ENCODE assay signal across 21 cellular contexts in genomic region chr16:30040221-30040620, GRCh38. TPM values are rescaled to one million over a fixed set of nuclear protein-coding genes. Genes with fewer than 3 reads are reported as not detected.
"Had no signal": no experiment of that assay in that cellular context is flagged by ENCODE, and none has a peak within 500 bp of the region (broad histone marks: within the 10 kb centered on the region; RNA-seq: fewer than 3 reads in every experiment).

No MANE protein-coding gene starts in this region.

- ATAC-seq: activated CD8-positive, alpha-beta T cell treated with anti-CD3 and anti-CD28 coated beads, Interleukin-2, amount 10 ng/mL, durations not matched to agents 7 days and 5 days; left lobe of liver; sciatic nerve had no signal

- H3K36me3 ChIP-seq: esophagus squamous epithelium, ovary, thoracic aorta had no signal

- DNase-seq: activated CD4-positive, alpha-beta T cell treated with anti-CD3 and anti-CD28 coated beads for 4 hours; activated CD8-positive, alpha-beta memory T cell treated with anti-CD3 and anti-CD28 coated beads, Interleukin-2, amount 50 U/mL, for 4 hours; activated CD8-positive, alpha-beta T cell treated with anti-CD3 and anti-CD28 coated beads, Interleukin-2, amount 10 ng/mL, durations not matched to agents 7 days and 5 days; activated naive CD8-positive, alpha-beta T cell treated with anti-CD3 and anti-CD28 coated beads for 36 hours; central memory CD4-positive, alpha-beta T cell; effector CD4-positive, alpha-beta T cell; esophagus squamous epithelium; ovary had no signal

- H3K27ac Mint-ChIP-seq: activated CD8-positive, alpha-beta T cell treated with anti-CD3 and anti-CD28 coated beads, Interleukin-2, amount 10 ng/mL, durations not matched to agents 7 days and 5 days; activated naive CD8-positive, alpha-beta T cell treated with anti-CD3 and anti-CD28 coated beads for 36 hours; brain had no signal

- H3K4me3 Mint-ChIP-seq: activated CD8-positive, alpha-beta T cell treated with anti-CD3 and anti-CD28 coated beads, Interleukin-2, amount 10 ng/mL, durations not matched to agents 7 days and 5 days; activated naive CD8-positive, alpha-beta T cell treated with anti-CD3 and anti-CD28 coated beads for 36 hours; brain had no signal

- H3K27me3 ChIP-seq: ovary had no signal

- H3K27ac ChIP-seq: coronary artery, esophagus squamous epithelium, hepatocyte, ovary, thoracic aorta had no signal

- H3K4me3 ChIP-seq: coronary artery, esophagus squamous epithelium, hepatocyte, ovary, thoracic aorta had no signal

- H3K4me1 Mint-ChIP-seq: brain had no signal

- H3K9me3 ChIP-seq: esophagus squamous epithelium, ovary, thoracic aorta had no signal

- H3K36me3 Mint-ChIP-seq: activated naive CD8-positive, alpha-beta T cell treated with anti-CD3 and anti-CD28 coated beads for 36 hours; brain had no signal

- H3K4me1 ChIP-seq: esophagus squamous epithelium had no signal

- H3K9me3 Mint-ChIP-seq: activated naive CD8-positive, alpha-beta T cell treated with anti-CD3 and anti-CD28 coated beads for 36 hours had no signal

RNA-seq across cellular contexts. Expression of gene TLCD3B, which starts 9.2 kb away (rescaled TPM):
- total RNA-seq: esophagus squamous epithelium, fibroblast of villous mesenchyme, hepatocyte, lung microvascular endothelial cell, sciatic nerve, thoracic aorta, ureter had no signal
- polyA plus RNA-seq: hepatocyte, keratinocyte, ovary had no signal

RNA-seq across cellular contexts. Expression of gene C16orf92, which starts 17.2 kb away (rescaled TPM):
- total RNA-seq: activated CD8-positive, alpha-beta T cell treated with anti-CD3 and anti-CD28 coated beads, Interleukin-2, amount 10 ng/mL, durations not matched to agents 7 days and 5 days; activated naive CD8-positive, alpha-beta T cell treated with anti-CD3 and anti-CD28 coated beads for 36 hours; endothelial cell of umbilical vein; esophagus squamous epithelium; fibroblast of villous mesenchyme; glomerular endothelial cell; hepatocyte; left lobe of liver; lung microvascular endothelial cell; ovary; pulmonary artery endothelial cell; sciatic nerve; thoracic aorta; ureter had no signal
- polyA plus RNA-seq: endothelial cell of umbilical vein, hepatocyte, keratinocyte, ovary had no signal
